22 cellular contexts compared by ENCODE assay signal in genomic region chr3:7547826-7548225, GRCh38.
"Had no signal": no experiment of that assay in that cellular context is flagged by ENCODE, and none has a peak within 500 bp of the region (broad histone marks: within the 10 kb centered on the region; RNA-seq: fewer than 3 reads in every experiment).

No MANE protein-coding gene starts in this region.

- H3K27ac ChIP-seq: coronary artery, dorsolateral prefrontal cortex, epithelial cell of prostate, esophagus squamous epithelium, gastrocnemius medialis, heart left ventricle, left ventricle myocardium inferior, lower lobe of right lung had no signal

- H3K27me3 ChIP-seq: dorsolateral prefrontal cortex, esophagus squamous epithelium, gastrocnemius medialis, heart left ventricle had no signal

- H3K4me1 Mint-ChIP-seq: mesothelial cell of epicardium, naive B cell had no signal

- ATAC-seq: esophagus mucosa, gastrocnemius medialis, heart left ventricle, left colon, left lobe of liver, lower lobe of right lung, mucosa of descending colon had no signal

- H3K27me3 Mint-ChIP-seq: naive B cell had no signal

- H3K4me3 ChIP-seq: coronary artery, dorsolateral prefrontal cortex, esophagus squamous epithelium, gastrocnemius medialis, heart left ventricle, left ventricle myocardium inferior, lower lobe of right lung, mucosa of descending colon had no signal

- H3K9me3 ChIP-seq: gastrocnemius medialis had no signal

- H3K4me3 Mint-ChIP-seq: mesothelial cell of epicardium, naive B cell had no signal

- H3K36me3 Mint-ChIP-seq: mesothelial cell of epicardium had no signal

- H3K4me1 ChIP-seq: esophagus squamous epithelium, gastrocnemius medialis, left ventricle myocardium inferior, lower lobe of right lung had no signal

- H3K27ac Mint-ChIP-seq: mesothelial cell of epicardium, naive B cell had no signal

- H3K36me3 ChIP-seq: esophagus squamous epithelium, gastrocnemius medialis, heart left ventricle, left ventricle myocardium inferior, lower lobe of right lung had no signal

- DNase-seq: dermis blood vessel endothelial cell; dorsolateral prefrontal cortex; effector CD4-positive, alpha-beta T cell; effector memory CD4-positive, alpha-beta T cell; erythroblast; esophagus squamous epithelium; foreskin fibroblast; foreskin melanocyte; gastrocnemius medialis; heart left ventricle; hippocampal formation; left colon; left ventricle myocardium inferior; lower lobe of right lung; mesenchymal stem cell; mucosa of descending colon; naive B cell had no signal
